In the genomic region with DNA sequence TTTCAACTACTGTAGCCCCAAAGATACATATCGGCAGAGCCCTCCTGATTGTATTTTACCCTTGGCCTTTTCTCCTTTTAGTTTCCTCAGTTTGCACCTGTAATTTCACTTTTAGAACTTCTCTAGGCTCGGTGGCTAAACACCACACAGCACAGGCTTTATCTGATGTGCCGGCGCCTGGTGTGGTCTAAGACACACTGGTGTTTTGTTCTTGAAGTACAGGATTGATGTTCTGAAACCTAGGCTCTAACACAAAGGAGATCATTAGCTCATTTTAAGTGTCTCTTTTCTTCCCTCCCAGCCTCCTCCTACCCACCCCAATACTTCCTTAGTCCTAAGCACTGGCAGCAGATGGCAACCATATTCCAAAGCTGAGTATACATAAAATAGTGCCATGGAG, we compare ENCODE assay signal across 27 cellular contexts.
DNase-seq lines count a peak whose midpoint lies in the region; ATAC-seq and TF ChIP-seq lines count a peak whose summit lies in the region.
"Had no signal": no experiment of that assay in that cellular context is flagged by ENCODE, and none has a peak within 500 bp of the region (broad histone marks: within the 10 kb centered on the region; RNA-seq: fewer than 3 reads in every experiment).

No MANE protein-coding gene starts in this region.

- H3K36me3 Mint-ChIP-seq in CD4-positive, CD25-positive, alpha-beta regulatory T cell, result peaks cover 16% of the 10 kb centered on the region
- H3K36me3 Mint-ChIP-seq in activated B cell treated with CpG ODN at 0.5 μM for 24 hours (ENCODE audit: low read depth) (peaks cover 39% of the 10 kb centered on the region), progenitor cell of endocrine pancreas (ENCODE audit: insufficient read depth) (no peaks in the 10 kb centered on the region)
- no peaks in the 10 kb centered on the region for H3K36me3 Mint-ChIP-seq in activated CD8-positive, alpha-beta T cell treated with anti-CD3 and anti-CD28 coated beads for 36 hours (ENCODE audit: low read depth)
- H3K36me3 Mint-ChIP-seq: activated CD4-positive, alpha-beta memory T cell treated with anti-CD3 and anti-CD28 coated beads for 36 hours had no signal

- H3K9me3 ChIP-seq in CD4-positive, CD25-positive, alpha-beta regulatory T cell (ENCODE audit: control insufficient read depth in 2 of 2, low read length in 2 of 2), result no peaks in the 10 kb centered on the region
- H3K9me3 ChIP-seq in right cardiac atrium (ENCODE audit: control insufficient read depth, low read length), result no peaks in the 10 kb centered on the region

- no peaks in the 10 kb centered on the region for H3K4me1 ChIP-seq in CD4-positive, CD25-positive, alpha-beta regulatory T cell (ENCODE audit: control insufficient read depth, insufficient read depth, low read length, poor library complexity, severe bottlenecking)
- H3K4me1 ChIP-seq in right cardiac atrium (ENCODE audit: control insufficient read depth, insufficient read depth, low read length), result peaks cover 2% of the 10 kb centered on the region

- intact Hi-C loops in activated B cell treated with CpG ODN at 0.5 μM for 24 hours (cut with micrococcal nuclease), result no loop called here
- intact Hi-C loops in right cardiac atrium (cut with DNase I), result no loop called here
- intact Hi-C loops in activated CD8-positive, alpha-beta T cell treated with anti-CD3 and anti-CD28 coated beads for 36 hours (cut with micrococcal nuclease), result no loop called here

- H3K4me3 ChIP-seq in CD4-positive, CD25-positive, alpha-beta regulatory T cell (ENCODE audit: low read depth, low read length), result no peak overlapping the region
- H3K4me3 ChIP-seq in right cardiac atrium (ENCODE audit: low read length), result no peak overlapping the region
- H3K4me3 ChIP-seq: SK-N-MC had no signal

- H3K27me3 Mint-ChIP-seq in CD4-positive, CD25-positive, alpha-beta regulatory T cell, result no peaks in the 10 kb centered on the region
- H3K27me3 Mint-ChIP-seq in activated B cell treated with CpG ODN at 0.5 μM for 24 hours (no peaks in the 10 kb centered on the region), progenitor cell of endocrine pancreas (no peaks in the 10 kb centered on the region)
- no peaks in the 10 kb centered on the region for H3K27me3 Mint-ChIP-seq in activated CD8-positive, alpha-beta T cell treated with anti-CD3 and anti-CD28 coated beads for 36 hours
- H3K27me3 Mint-ChIP-seq: activated CD4-positive, alpha-beta memory T cell treated with anti-CD3 and anti-CD28 coated beads for 36 hours; CD4-positive, alpha-beta T cell; naive thymus-derived CD4-positive, alpha-beta T cell had no signal

- WGBS in right cardiac atrium, result 72% methylated on average over 4 of the region's 4 CpGs

- DNase-seq in CD4-positive, CD25-positive, alpha-beta regulatory T cell, result peak in 1 of 3 donors; percentile 16
- DNase-seq in activated B cell treated with CpG ODN at 0.5 μM for 24 hours, result no peak
- DNase-seq in right cardiac atrium, result no peak
- no peak for DNase-seq in progenitor cell of endocrine pancreas (ENCODE audit: low spot score, unreplicated experiment)
- DNase-seq in NCI-H1930 (lab: John Stamatoyannopoulos, UW), result no peak
- no peak for DNase-seq in activated CD8-positive, alpha-beta T cell treated with anti-CD3 and anti-CD28 coated beads for 36 hours
- DNase-seq: activated CD4-positive, alpha-beta memory T cell treated with anti-CD3 and anti-CD28 coated beads for 36 hours; activated CD8-positive, alpha-beta memory T cell treated with anti-CD3 and anti-CD28 coated beads, Interleukin-2, amount 50 U/mL, for 4 hours; activated naive CD4-positive, alpha-beta T cell treated with Interleukin-2 at 50 U/mL for 16 hours; AML-193; CD4-positive, alpha-beta T cell; DND-41; effector CD8-positive, alpha-beta T cell; GF-D8; immature natural killer cell; naive thymus-derived CD4-positive, alpha-beta T cell; NCI-H1417 treated with DMSO at 0.1 percent for 48 hours; NCI-H2081 treated with DMSO at 0.1 percent for 48 hours; small intestine; stimulated activated naive CD4-positive, alpha-beta T cell treated with Interleukin-2 at 50 U/mL for 16 hours; T-helper 1 cell had no signal

- no peaks in the 10 kb centered on the region for H3K27me3 ChIP-seq in CD4-positive, CD25-positive, alpha-beta regulatory T cell (ENCODE audit: control insufficient read depth, insufficient read depth, low read length)
- H3K27me3 ChIP-seq in right cardiac atrium (ENCODE audit: control insufficient read depth, insufficient read depth), result no peaks in the 10 kb centered on the region

- H3K36me3 ChIP-seq in CD4-positive, CD25-positive, alpha-beta regulatory T cell (ENCODE audit: control insufficient read depth, insufficient read depth, low read length), result no peaks in the 10 kb centered on the region

- no peaks in the 10 kb centered on the region for H3K9me3 Mint-ChIP-seq in CD4-positive, CD25-positive, alpha-beta regulatory T cell
- H3K9me3 Mint-ChIP-seq in activated B cell treated with CpG ODN at 0.5 μM for 24 hours (no peaks in the 10 kb centered on the region), progenitor cell of endocrine pancreas (ENCODE audit: low read depth) (no peaks in the 10 kb centered on the region)
- no peaks in the 10 kb centered on the region for H3K9me3 Mint-ChIP-seq in activated CD8-positive, alpha-beta T cell treated with anti-CD3 and anti-CD28 coated beads for 36 hours
- H3K9me3 Mint-ChIP-seq: activated CD4-positive, alpha-beta memory T cell treated with anti-CD3 and anti-CD28 coated beads for 36 hours; CD4-positive, alpha-beta T cell; immature natural killer cell; naive thymus-derived CD4-positive, alpha-beta T cell had no signal

- POLR2A ChIA-PET in activated B cell treated with CpG ODN at 0.5 μM for 24 hours (lab: Charles Lee), result no interaction called here
- POLR2A ChIA-PET in activated CD8-positive, alpha-beta T cell treated with anti-CD3 and anti-CD28 coated beads for 36 hours (lab: Charles Lee), result no interaction called here

- H3K4me1 Mint-ChIP-seq in CD4-positive, CD25-positive, alpha-beta regulatory T cell, result peaks cover 0 to 11% (median 8%) of the 10 kb centered on the region in 4 donors
- peaks cover 2% of the 10 kb centered on the region for H3K4me1 Mint-ChIP-seq in activated B cell treated with CpG ODN at 0.5 μM for 24 hours
- H3K4me1 Mint-ChIP-seq in progenitor cell of endocrine pancreas (ENCODE audit: low read depth), result peaks cover 18% of the 10 kb centered on the region
- H3K4me1 Mint-ChIP-seq in activated CD8-positive, alpha-beta T cell treated with anti-CD3 and anti-CD28 coated beads for 36 hours (ENCODE audit: low read depth), result peaks cover 20% of the 10 kb centered on the region
- H3K4me1 Mint-ChIP-seq: immature natural killer cell; naive thymus-derived CD4-positive, alpha-beta T cell had no signal

- peak overlapping the region in 2 of 3 donors; percentile 42 to 77 for H3K27ac Mint-ChIP-seq in CD4-positive, CD25-positive, alpha-beta regulatory T cell
- H3K27ac Mint-ChIP-seq in activated B cell treated with CpG ODN at 0.5 μM for 24 hours (peak overlapping the region; percentile 25), progenitor cell of endocrine pancreas (peak overlapping the region; percentile 25)
- no peak overlapping the region for H3K27ac Mint-ChIP-seq in activated CD8-positive, alpha-beta T cell treated with anti-CD3 and anti-CD28 coated beads for 36 hours
- H3K27ac Mint-ChIP-seq: activated CD4-positive, alpha-beta memory T cell treated with anti-CD3 and anti-CD28 coated beads for 36 hours; CD4-positive, alpha-beta T cell had no signal

- ATAC-seq in CD4-positive, CD25-positive, alpha-beta regulatory T cell (ENCODE audit: low read depth in 2 of 2), result no peak
- ATAC-seq in activated B cell treated with CpG ODN at 0.5 μM for 24 hours (ENCODE audit: low read depth) (no peak), right cardiac atrium (peak; percentile 17 to 36), HG03354 (IDR thresholded peaks at IDR 0.05; ENCODE audit: poor library complexity, severe bottlenecking, unreplicated experiment) (no peak)
- ATAC-seq in activated CD8-positive, alpha-beta T cell treated with anti-CD3 and anti-CD28 coated beads for 36 hours, result no peak
- ATAC-seq: activated CD4-positive, CD25-positive, alpha-beta regulatory T cell treated with anti-CD3 and anti-CD28 coated beads, Interleukin-2, amount 50 U/mL, for 24 hours; HCT116; left lobe of liver; naive thymus-derived CD4-positive, alpha-beta T cell had no signal

- TF ChIP-seq CTCF in activated B cell treated with CpG ODN at 0.5 μM for 24 hours (IDR thresholded peaks at IDR 0.05) (no peak), progenitor cell of endocrine pancreas (IDR thresholded peaks at IDR 0.05; ENCODE audit: unreplicated experiment) (no peak)
- TF ChIP-seq CTCF in activated CD8-positive, alpha-beta T cell treated with anti-CD3 and anti-CD28 coated beads for 36 hours (IDR thresholded peaks at IDR 0.05), result no peak

- no peak overlapping the region for H3K27ac ChIP-seq in CD4-positive, CD25-positive, alpha-beta regulatory T cell (ENCODE audit: insufficient read depth, low read length, poor library complexity, severe bottlenecking)
- peak overlapping the region; percentile 1 for H3K27ac ChIP-seq in right cardiac atrium (ENCODE audit: low read length)
- H3K27ac ChIP-seq: epithelial cell of prostate, SK-N-MC had no signal

- CTCF ChIA-PET in activated B cell treated with CpG ODN at 0.5 μM for 24 hours (lab: Charles Lee), result interaction anchor here (1.1 kb wide), 1 partner anchor 212 kb away, joined by 3 read pairs; no protein-coding TSS in a partner anchor
- CTCF ChIA-PET in activated CD8-positive, alpha-beta T cell treated with anti-CD3 and anti-CD28 coated beads for 36 hours (lab: Charles Lee), result interaction anchor here (0.8 to 4.7 kb wide), 6 partner anchors 14 to 210 kb away, joined by 3 to 34 read pairs (median 6); no protein-coding TSS in a partner anchor

- H3K4me3 Mint-ChIP-seq in CD4-positive, CD25-positive, alpha-beta regulatory T cell, result no peak overlapping the region
- H3K4me3 Mint-ChIP-seq in activated B cell treated with CpG ODN at 0.5 μM for 24 hours, result no peak overlapping the region
- no peak overlapping the region for H3K4me3 Mint-ChIP-seq in progenitor cell of endocrine pancreas (ENCODE audit: low read depth)
- H3K4me3 Mint-ChIP-seq in activated CD8-positive, alpha-beta T cell treated with anti-CD3 and anti-CD28 coated beads for 36 hours, result no peak overlapping the region
- H3K4me3 Mint-ChIP-seq: activated CD4-positive, alpha-beta memory T cell treated with anti-CD3 and anti-CD28 coated beads for 36 hours; CD4-positive, alpha-beta T cell; immature natural killer cell; naive thymus-derived CD4-positive, alpha-beta T cell had no signal

Comparison
In these comparisons a context has a peak if more than half of its experiments do, and no peak if none do; other contexts are left out.
1. ATAC-seq: peak in right cardiac atrium (2 of 2); none in CD4-positive, CD25-positive, alpha-beta regulatory T cell (0 of 2), activated B cell treated with CpG ODN at 0.5 μM for 24 hours (single experiment), HG03354 (single experiment) and activated CD8-positive, alpha-beta T cell treated with anti-CD3 and anti-CD28 coated beads for 36 hours (single experiment).